30 cellular contexts compared by ENCODE assay signal in the genomic region with DNA sequence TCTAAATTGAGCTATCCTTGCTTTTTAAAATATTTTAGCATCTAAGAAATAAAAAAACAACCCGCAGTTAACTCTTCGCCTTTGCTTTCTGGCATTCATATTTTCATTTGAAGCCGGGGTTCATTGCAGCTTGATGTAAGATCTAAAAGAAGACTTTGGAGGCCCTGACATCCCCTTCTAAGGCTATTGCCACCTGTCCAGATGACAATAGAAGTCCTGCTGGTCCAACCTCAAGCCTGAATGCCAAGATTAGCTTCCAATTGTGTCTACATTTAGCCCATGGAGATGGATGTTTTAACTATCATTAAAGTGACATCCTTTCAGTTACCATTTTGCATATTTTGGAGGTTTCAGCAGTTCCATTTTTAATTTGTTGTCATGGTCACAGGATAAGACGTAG.
"Had no signal": no experiment of that assay in that cellular context is flagged by ENCODE, and none has a peak within 500 bp of the region (broad histone marks: within the 10 kb centered on the region; RNA-seq: fewer than 3 reads in every experiment).

No MANE protein-coding gene starts in this region.

- H3K9me3 Mint-ChIP-seq: activated naive CD4-positive, alpha-beta T cell treated with anti-CD3 and anti-CD28 coated beads, Interleukin-2, amount 50 U/mL, for 72 hours; activated naive CD8-positive, alpha-beta T cell treated with anti-CD3 and anti-CD28 coated beads, Interleukin-2, amount 50 U/mL, for 24 hours; T-helper 1 cell treated with Interleukin-12 subunit alpha and Interleukin-12 subunit beta and Interleukin-4 antibody, amounts not matched to agents 30 μg/mL and 1 μg/mL, for 36 hours; WTC11 had no signal

- H3K27me3 ChIP-seq: brain microvascular endothelial cell, SJSA1 had no signal

- H3K27ac Mint-ChIP-seq: activated CD8-positive, alpha-beta T cell treated with anti-CD3 and anti-CD28 coated beads, Interleukin-2, amount 10 ng/mL, durations not matched to agents 7 days and 5 days; activated naive CD4-positive, alpha-beta T cell treated with anti-CD3 and anti-CD28 coated beads, Interleukin-2, amount 50 U/mL, for 72 hours; activated naive CD8-positive, alpha-beta T cell treated with anti-CD3 and anti-CD28 coated beads, Interleukin-2, amount 50 U/mL, for 24 hours; T-helper 1 cell treated with Interleukin-12 subunit alpha and Interleukin-12 subunit beta and Interleukin-4 antibody, amounts not matched to agents 30 μg/mL and 1 μg/mL, for 36 hours; WTC11 had no signal

- H3K4me1 ChIP-seq: SJSA1 had no signal

- H3K9me3 ChIP-seq: SJSA1 had no signal

- H3K4me2 ChIP-seq: KMS-11 had no signal

- H3K4me1 Mint-ChIP-seq: activated naive CD8-positive, alpha-beta T cell treated with anti-CD3 and anti-CD28 coated beads, Interleukin-2, amount 50 U/mL, for 24 hours; WTC11 had no signal

- H3K36me3 ChIP-seq: brain microvascular endothelial cell, SJSA1 had no signal

- H3K27me3 Mint-ChIP-seq: activated naive CD8-positive, alpha-beta T cell treated with anti-CD3 and anti-CD28 coated beads, Interleukin-2, amount 50 U/mL, for 24 hours had no signal

- H3K4me3 ChIP-seq: SJSA1 had no signal

- DNase-seq: activated CD4-positive, alpha-beta T cell treated with anti-CD3 and anti-CD28 coated beads for 48 hours; activated CD4-positive, alpha-beta T cell treated with anti-CD3 and anti-CD28 coated beads, Interleukin-2, amount 50 U/mL, for 4 hours; activated CD4-positive, CD25-positive, alpha-beta regulatory T cell treated with anti-CD3 and anti-CD28 coated beads, Interleukin-2, amount 50 U/mL, for 72 hours; activated CD8-positive, alpha-beta memory T cell treated with anti-CD3 and anti-CD28 coated beads, Interleukin-2, amount 50 U/mL, for 48 hours; activated CD8-positive, alpha-beta T cell treated with anti-CD3 and anti-CD28 coated beads, Interleukin-2, amount 10 ng/mL, durations not matched to agents 7 days and 5 days; activated effector memory CD4-positive, alpha-beta T cell treated with Interleukin-2 at 50 U/mL for 16 hours; activated naive CD4-positive, alpha-beta T cell treated with Interleukin-2 at 50 U/mL for 16 hours; activated naive CD8-positive, alpha-beta T cell treated with anti-CD3 and anti-CD28 coated beads, Interleukin-2, amount 50 U/mL, for 24 hours; activated T-cell treated with anti-CD3 and anti-CD28 coated beads, Interleukin-2, amount 50 U/mL, for 1 hour; amniotic stem cell; brain microvascular endothelial cell; MV-4-11; NCI-H1092 treated with DMSO at 0.1 percent for 48 hours; NCI-H1417 treated with DMSO at 0.1 percent for 48 hours; NCI-H1694; NCI-H2029 treated with DMSO at 0.1 percent for 48 hours; NCI-H345; NCI-H510A; NCI-H526 treated with DMSO at 0.1 percent for 48 hours; NCI-H82; NK-92 treated with Interleukin-12 subunit alpha and Interleukin-12 subunit beta, amount 100 ng/mL, for 24 hours; OCI-M1; RPMI8226; SHP77 had no signal

- H3K27ac ChIP-seq: brain microvascular endothelial cell, KMS-11, SJSA1 had no signal

- ATAC-seq: activated CD8-positive, alpha-beta T cell treated with anti-CD3 and anti-CD28 coated beads, Interleukin-2, amount 10 ng/mL, durations not matched to agents 7 days and 5 days; activated naive CD4-positive, alpha-beta T cell treated with anti-CD3 and anti-CD28 coated beads, Interleukin-2, amount 50 U/mL, for 72 hours; activated naive CD8-positive, alpha-beta T cell treated with anti-CD3 and anti-CD28 coated beads, Interleukin-2, amount 50 U/mL, for 24 hours; Panc1; WTC11 had no signal

- H3K4me3 Mint-ChIP-seq: activated CD8-positive, alpha-beta T cell treated with anti-CD3 and anti-CD28 coated beads, Interleukin-2, amount 10 ng/mL, durations not matched to agents 7 days and 5 days; activated naive CD8-positive, alpha-beta T cell treated with anti-CD3 and anti-CD28 coated beads, Interleukin-2, amount 50 U/mL, for 24 hours; T-helper 1 cell treated with Interleukin-12 subunit alpha and Interleukin-12 subunit beta and Interleukin-4 antibody, amounts not matched to agents 30 μg/mL and 1 μg/mL, for 36 hours; WTC11 had no signal

- H3K36me3 Mint-ChIP-seq: activated naive CD4-positive, alpha-beta T cell treated with anti-CD3 and anti-CD28 coated beads, Interleukin-2, amount 50 U/mL, for 72 hours; WTC11 had no signal

- H3K9ac ChIP-seq: KMS-11 had no signal
